In the genomic region with DNA sequence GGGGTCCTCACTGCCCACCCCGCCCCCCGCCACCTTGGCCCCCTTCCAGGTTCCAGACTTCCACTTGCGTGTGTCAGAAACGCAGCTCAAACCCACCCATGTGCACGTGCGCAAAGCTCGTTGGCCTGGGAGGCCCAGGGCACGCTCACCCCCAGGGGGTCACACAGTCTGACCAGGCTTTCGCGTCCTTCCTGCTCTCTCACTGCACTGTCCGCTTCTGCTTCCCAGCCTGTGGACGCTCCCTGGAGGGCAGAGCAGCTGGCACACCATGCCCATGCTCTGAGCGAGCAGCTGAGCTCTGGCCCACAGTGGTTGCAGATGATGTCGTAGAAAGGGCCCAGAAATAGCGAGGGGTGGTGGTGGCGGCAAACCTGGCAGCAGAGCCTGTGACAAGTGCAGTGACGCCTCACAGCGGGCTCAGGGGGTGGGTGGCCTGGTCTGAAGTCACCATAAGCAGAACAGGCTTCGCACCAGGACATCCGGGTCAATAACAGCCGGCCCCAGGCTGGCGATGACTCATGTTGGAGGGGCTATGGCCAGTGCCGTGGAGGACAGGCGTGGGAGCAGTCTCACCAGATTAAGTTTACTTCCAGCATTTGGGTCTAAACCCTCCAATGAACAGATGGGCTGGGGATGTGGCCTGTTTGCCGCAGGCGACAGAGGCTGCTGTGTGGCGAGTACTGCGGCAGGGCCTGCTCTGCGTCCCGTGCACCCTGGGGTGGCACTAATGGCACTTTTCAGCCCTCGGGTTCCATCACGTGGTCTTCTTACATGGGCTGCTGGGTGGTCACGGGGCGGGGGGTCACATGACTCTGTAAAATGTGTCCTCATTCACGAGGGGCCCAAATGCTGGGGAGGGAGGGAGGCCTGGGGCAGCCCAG, we compare ENCODE assay signal across 3 cellular contexts.
A peak's percentile ranks its signal among the peaks of the same experiment; 100 is the strongest.
TF ChIP-seq lines count a peak whose summit lies in the region.

No MANE protein-coding gene starts in this region.

TF ChIP-seq in A549, 52 proteins besides CTCF, POLR2A, EP300 and RAD21:
- TF ChIP-seq, protein P1, sequence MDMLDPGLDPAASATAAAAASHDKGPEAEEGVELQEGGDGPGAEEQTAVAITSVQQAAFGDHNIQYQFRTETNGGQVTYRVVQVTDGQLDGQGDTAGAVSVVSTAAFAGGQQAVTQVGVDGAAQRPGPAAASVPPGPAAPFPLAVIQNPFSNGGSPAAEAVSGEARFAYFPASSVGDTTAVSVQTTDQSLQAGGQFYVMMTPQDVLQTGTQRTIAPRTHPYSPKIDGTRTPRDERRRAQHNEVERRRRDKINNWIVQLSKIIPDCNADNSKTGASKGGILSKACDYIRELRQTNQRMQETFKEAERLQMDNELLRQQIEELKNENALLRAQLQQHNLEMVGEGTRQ (IDR thresholded peaks at IDR 0.05), result peak; percentile 75
- TF ChIP-seq EHF (CRISPR knock-in tag; IDR thresholded peaks at IDR 0.05) (no peak), BHLHE40 (IDR thresholded peaks at IDR 0.05; ENCODE audit: low read depth, low read length) (no peak), FOSL2 (IDR thresholded peaks at IDR 0.05) (no peak), FOSL2 (CRISPR knock-in tag; IDR thresholded peaks at IDR 0.05) (peak; percentile 51), NR3C1 (IDR thresholded peaks at IDR 0.05) (no peak)

TF ChIP-seq in IMR-90, 13 proteins besides CTCF, POLR2A, EP300 and RAD21:
- TF ChIP-seq, protein P1 (IDR thresholded peaks at IDR 0.05; ENCODE audit: low read depth, low read length), result peak; percentile 60; the same call in 1 of the 2 replicates
- TF ChIP-seq SMC3 (IDR thresholded peaks at IDR 0.05; ENCODE audit: low read depth, low read length) (no peak), FOS (IDR thresholded peaks at IDR 0.05; ENCODE audit: low read depth, low read length) (peak; percentile 50; the same call in 1 of the 2 replicates), CHD1 (IDR thresholded peaks at IDR 0.05; ENCODE audit: low read depth, low read length) (no peak), MAZ (IDR thresholded peaks at IDR 0.05; ENCODE audit: borderline replicate concordance, low read depth, low read length) (peak; percentile 19; the same call in 1 of the 2 replicates)

TF ChIP-seq in K562, 482 proteins besides CTCF, POLR2A, EP300 and RAD21 (continues in another document):
- TF ChIP-seq RBM17 (IDR thresholded peaks at IDR 0.05; ENCODE audit: borderline replicate concordance, low read depth, low read length) (no peak), HDGF (IDR thresholded peaks at IDR 0.05) (no peak), KDM1A (IDR thresholded peaks at IDR 0.05) (no peak), FOXA1 (IDR thresholded peaks at IDR 0.05; ENCODE audit: borderline replicate concordance) (no peak), ARID1B (IDR thresholded peaks at IDR 0.05) (peak; percentile 58), ATF1 (CRISPR knock-in tag; IDR thresholded peaks at IDR 0.05) (no peak), ATF1 (tag; IDR thresholded peaks at IDR 0.05) (0 out of 2 replicates have a peak, but pooled peaks have one; percentile 31), ATF7 (IDR thresholded peaks at IDR 0.05) (peak; percentile 53; the same call in 1 of the 2 replicates), PTTG1 (tag; IDR thresholded peaks at IDR 0.05; ENCODE audit: low read depth) (no peak), RBBP5 (IDR thresholded peaks at IDR 0.05; ENCODE audit: borderline replicate concordance, insufficient read depth, low read length, poor library complexity, severe bottlenecking) (no peak), ZFPM2 (CRISPR knock-in tag; IDR thresholded peaks at IDR 0.05) (no peak), POLR3G (IDR thresholded peaks at IDR 0.05; ENCODE audit: extremely low read depth, insufficient read length, insufficient replicate concordance) (no peak), ZNF146 (CRISPR knock-in tag; IDR thresholded peaks at IDR 0.05; ENCODE audit: unreplicated experiment) (no peak), CBX3 (IDR thresholded peaks at IDR 0.05; ENCODE audit: borderline replicate concordance in 1 of 2, low read length in 2 of 2) (no peak), CBX8 (IDR thresholded peaks at IDR 0.05; ENCODE audit: borderline replicate concordance, extremely low read depth, low read depth, low read length, poor library complexity, severe bottlenecking) (no peak), CREB1 (IDR thresholded peaks at IDR 0.05) (peak; percentile 36; the same call in 1 of the 2 replicates), CREB1 (CRISPR knock-in tag; IDR thresholded peaks at IDR 0.05) (peak; percentile 58; the same call in 1 of the 2 replicates), ETV1 (tag; conservative IDR thresholded peaks at IDR 0.05; ENCODE audit: low read depth) (no peak), CCNT2 (IDR thresholded peaks at IDR 0.05; ENCODE audit: borderline replicate concordance, extremely low read depth, insufficient read length, low read depth, low read length) (no peak), ZNF384 (IDR thresholded peaks at IDR 0.05; ENCODE audit: low read depth, low read length) (no peak), RBM39 (optimal IDR thresholded peaks at IDR 0.05; ENCODE audit: low read depth, low read length) (no peak), CBFA2T2 (conservative IDR thresholded peaks at IDR 0.05) (peak; percentile 55), FOS (IDR thresholded peaks at IDR 0.05; ENCODE audit: extremely low read depth, insufficient read length) (peak; percentile 29), POLR2H (tag; IDR thresholded peaks at IDR 0.05; ENCODE audit: low read depth) (no peak), CXXC5 (CRISPR knock-in tag; IDR thresholded peaks at IDR 0.05) (0 out of 2 replicates have a peak, but pooled peaks have one; percentile 12), ZNF165 (CRISPR knock-in tag; IDR thresholded peaks at IDR 0.05; ENCODE audit: borderline replicate concordance) (no peak), XRCC3 (IDR thresholded peaks at IDR 0.05) (no peak), CC2D1A (IDR thresholded peaks at IDR 0.05) (no peak), CBFA2T3 (IDR thresholded peaks at IDR 0.05) (peak; percentile 29; the same call in 1 of the 2 replicates), RBFOX2 (IDR thresholded peaks at IDR 0.05; ENCODE audit: low read depth, low read length) (peak; percentile 87)
- TF ChIP-seq, protein P2, sequence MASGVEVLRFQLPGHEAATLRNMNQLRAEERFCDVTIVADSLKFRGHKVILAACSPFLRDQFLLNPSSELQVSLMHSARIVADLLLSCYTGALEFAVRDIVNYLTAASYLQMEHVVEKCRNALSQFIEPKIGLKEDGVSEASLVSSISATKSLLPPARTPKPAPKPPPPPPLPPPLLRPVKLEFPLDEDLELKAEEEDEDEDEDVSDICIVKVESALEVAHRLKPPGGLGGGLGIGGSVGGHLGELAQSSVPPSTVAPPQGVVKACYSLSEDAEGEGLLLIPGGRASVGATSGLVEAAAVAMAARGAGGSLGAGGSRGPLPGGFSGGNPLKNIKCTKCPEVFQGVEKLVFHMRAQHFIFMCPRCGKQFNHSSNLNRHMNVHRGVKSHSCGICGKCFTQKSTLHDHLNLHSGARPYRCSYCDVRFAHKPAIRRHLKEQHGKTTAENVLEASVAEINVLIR (CRISPR knock-in tag; IDR thresholded peaks at IDR 0.05), result no peak
- TF ChIP-seq, protein P3, sequence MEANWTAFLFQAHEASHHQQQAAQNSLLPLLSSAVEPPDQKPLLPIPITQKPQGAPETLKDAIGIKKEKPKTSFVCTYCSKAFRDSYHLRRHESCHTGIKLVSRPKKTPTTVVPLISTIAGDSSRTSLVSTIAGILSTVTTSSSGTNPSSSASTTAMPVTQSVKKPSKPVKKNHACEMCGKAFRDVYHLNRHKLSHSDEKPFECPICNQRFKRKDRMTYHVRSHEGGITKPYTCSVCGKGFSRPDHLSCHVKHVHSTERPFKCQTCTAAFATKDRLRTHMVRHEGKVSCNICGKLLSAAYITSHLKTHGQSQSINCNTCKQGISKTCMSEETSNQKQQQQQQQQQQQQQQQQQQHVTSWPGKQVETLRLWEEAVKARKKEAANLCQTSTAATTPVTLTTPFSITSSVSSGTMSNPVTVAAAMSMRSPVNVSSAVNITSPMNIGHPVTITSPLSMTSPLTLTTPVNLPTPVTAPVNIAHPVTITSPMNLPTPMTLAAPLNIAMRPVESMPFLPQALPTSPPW (CRISPR knock-in tag; IDR thresholded peaks at IDR 0.05), result peak; percentile 39
- TF ChIP-seq, protein P4, sequence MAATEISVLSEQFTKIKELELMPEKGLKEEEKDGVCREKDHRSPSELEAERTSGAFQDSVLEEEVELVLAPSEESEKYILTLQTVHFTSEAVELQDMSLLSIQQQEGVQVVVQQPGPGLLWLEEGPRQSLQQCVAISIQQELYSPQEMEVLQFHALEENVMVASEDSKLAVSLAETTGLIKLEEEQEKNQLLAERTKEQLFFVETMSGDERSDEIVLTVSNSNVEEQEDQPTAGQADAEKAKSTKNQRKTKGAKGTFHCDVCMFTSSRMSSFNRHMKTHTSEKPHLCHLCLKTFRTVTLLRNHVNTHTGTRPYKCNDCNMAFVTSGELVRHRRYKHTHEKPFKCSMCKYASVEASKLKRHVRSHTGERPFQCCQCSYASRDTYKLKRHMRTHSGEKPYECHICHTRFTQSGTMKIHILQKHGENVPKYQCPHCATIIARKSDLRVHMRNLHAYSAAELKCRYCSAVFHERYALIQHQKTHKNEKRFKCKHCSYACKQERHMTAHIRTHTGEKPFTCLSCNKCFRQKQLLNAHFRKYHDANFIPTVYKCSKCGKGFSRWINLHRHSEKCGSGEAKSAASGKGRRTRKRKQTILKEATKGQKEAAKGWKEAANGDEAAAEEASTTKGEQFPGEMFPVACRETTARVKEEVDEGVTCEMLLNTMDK (IDR thresholded peaks at IDR 0.05; ENCODE audit: borderline replicate concordance, insufficient read depth, low read depth, low read length, poor library complexity, severe bottlenecking), result no peak
- TF ChIP-seq, protein P5, sequence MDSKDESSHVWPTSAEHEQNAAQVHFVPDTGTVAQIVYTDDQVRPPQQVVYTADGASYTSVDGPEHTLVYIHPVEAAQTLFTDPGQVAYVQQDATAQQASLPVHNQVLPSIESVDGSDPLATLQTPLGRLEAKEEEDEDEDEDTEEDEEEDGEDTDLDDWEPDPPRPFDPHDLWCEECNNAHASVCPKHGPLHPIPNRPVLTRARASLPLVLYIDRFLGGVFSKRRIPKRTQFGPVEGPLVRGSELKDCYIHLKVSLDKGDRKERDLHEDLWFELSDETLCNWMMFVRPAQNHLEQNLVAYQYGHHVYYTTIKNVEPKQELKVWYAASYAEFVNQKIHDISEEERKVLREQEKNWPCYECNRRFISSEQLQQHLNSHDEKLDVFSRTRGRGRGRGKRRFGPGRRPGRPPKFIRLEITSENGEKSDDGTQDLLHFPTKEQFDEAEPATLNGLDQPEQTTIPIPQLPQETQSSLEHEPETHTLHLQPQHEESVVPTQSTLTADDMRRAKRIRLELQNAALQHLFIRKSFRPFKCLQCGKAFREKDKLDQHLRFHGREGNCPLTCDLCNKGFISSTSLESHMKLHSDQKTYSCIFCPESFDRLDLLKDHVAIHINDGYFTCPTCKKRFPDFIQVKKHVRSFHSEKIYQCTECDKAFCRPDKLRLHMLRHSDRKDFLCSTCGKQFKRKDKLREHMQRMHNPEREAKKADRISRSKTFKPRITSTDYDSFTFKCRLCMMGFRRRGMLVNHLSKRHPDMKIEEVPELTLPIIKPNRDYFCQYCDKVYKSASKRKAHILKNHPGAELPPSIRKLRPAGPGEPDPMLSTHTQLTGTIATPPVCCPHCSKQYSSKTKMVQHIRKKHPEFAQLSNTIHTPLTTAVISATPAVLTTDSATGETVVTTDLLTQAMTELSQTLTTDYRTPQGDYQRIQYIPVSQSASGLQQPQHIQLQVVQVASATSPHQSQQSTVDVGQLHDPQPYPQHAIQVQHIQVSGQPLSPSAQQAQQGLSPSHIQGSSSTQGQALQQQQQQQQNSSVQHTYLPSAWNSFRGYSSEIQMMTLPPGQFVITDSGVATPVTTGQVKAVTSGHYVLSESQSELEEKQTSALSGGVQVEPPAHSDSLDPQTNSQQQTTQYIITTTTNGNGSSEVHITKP (IDR thresholded peaks at IDR 0.05; ENCODE audit: partially characterized antibody), result no peak
- TF ChIP-seq, protein P6, sequence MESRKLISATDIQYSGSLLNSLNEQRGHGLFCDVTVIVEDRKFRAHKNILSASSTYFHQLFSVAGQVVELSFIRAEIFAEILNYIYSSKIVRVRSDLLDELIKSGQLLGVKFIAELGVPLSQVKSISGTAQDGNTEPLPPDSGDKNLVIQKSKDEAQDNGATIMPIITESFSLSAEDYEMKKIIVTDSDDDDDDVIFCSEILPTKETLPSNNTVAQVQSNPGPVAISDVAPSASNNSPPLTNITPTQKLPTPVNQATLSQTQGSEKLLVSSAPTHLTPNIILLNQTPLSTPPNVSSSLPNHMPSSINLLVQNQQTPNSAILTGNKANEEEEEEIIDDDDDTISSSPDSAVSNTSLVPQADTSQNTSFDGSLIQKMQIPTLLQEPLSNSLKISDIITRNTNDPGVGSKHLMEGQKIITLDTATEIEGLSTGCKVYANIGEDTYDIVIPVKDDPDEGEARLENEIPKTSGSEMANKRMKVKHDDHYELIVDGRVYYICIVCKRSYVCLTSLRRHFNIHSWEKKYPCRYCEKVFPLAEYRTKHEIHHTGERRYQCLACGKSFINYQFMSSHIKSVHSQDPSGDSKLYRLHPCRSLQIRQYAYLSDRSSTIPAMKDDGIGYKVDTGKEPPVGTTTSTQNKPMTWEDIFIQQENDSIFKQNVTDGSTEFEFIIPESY (CRISPR knock-in tag; IDR thresholded peaks at IDR 0.05), result peak; percentile 35; the same call in 1 of the 2 replicates
- TF ChIP-seq, protein P7, sequence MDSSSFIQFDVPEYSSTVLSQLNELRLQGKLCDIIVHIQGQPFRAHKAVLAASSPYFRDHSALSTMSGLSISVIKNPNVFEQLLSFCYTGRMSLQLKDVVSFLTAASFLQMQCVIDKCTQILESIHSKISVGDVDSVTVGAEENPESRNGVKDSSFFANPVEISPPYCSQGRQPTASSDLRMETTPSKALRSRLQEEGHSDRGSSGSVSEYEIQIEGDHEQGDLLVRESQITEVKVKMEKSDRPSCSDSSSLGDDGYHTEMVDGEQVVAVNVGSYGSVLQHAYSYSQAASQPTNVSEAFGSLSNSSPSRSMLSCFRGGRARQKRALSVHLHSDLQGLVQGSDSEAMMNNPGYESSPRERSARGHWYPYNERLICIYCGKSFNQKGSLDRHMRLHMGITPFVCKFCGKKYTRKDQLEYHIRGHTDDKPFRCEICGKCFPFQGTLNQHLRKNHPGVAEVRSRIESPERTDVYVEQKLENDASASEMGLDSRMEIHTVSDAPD (CRISPR knock-in tag; IDR thresholded peaks at IDR 0.05), result no peak
- TF ChIP-seq, protein P8, sequence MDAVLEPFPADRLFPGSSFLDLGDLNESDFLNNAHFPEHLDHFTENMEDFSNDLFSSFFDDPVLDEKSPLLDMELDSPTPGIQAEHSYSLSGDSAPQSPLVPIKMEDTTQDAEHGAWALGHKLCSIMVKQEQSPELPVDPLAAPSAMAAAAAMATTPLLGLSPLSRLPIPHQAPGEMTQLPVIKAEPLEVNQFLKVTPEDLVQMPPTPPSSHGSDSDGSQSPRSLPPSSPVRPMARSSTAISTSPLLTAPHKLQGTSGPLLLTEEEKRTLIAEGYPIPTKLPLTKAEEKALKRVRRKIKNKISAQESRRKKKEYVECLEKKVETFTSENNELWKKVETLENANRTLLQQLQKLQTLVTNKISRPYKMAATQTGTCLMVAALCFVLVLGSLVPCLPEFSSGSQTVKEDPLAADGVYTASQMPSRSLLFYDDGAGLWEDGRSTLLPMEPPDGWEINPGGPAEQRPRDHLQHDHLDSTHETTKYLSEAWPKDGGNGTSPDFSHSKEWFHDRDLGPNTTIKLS (IDR thresholded peaks at IDR 0.05; ENCODE audit: borderline replicate concordance, low read depth), result no peak
